1 cellular context compared by ENCODE assay signal in genomic region chr1:39167632-39168209, GRCh38.
TF ChIP-seq lines count a peak whose summit lies in the region.

No MANE protein-coding gene starts in this region.

TF ChIP-seq in K562, 482 proteins besides CTCF, POLR2A, EP300 and RAD21 (continued from another document and continues in another):
- TF ChIP-seq ZNF239 (CRISPR knock-in tag; IDR thresholded peaks at IDR 0.05) (peak; percentile 51; the same call in 1 of the 2 replicates), MAZ (CRISPR knock-in tag; conservative IDR thresholded peaks at IDR 0.05 in 1 of 2, IDR thresholded peaks at IDR 0.05 in 1 of 2) (peak; percentile 54 to 58; a peak in 2 of 4 replicates), RNF219 (CRISPR knock-in tag; IDR thresholded peaks at IDR 0.05) (no peak), SREBF2 (CRISPR knock-in tag; IDR thresholded peaks at IDR 0.05) (no peak), HMG20A (CRISPR knock-in tag; conservative IDR thresholded peaks at IDR 0.05) (no peak), ZNF551 (CRISPR knock-in tag; IDR thresholded peaks at IDR 0.05) (no peak), LARP7 (IDR thresholded peaks at IDR 0.05) (no peak; the same call in 1 of the 2 replicates), POLR2B (IDR thresholded peaks at IDR 0.05; ENCODE audit: low read depth, partially characterized antibody) (peak; percentile 21), TCF3 (CRISPR knock-in tag; IDR thresholded peaks at IDR 0.05) (peak; percentile 98), PRDM10 (IDR thresholded peaks at IDR 0.05; ENCODE audit: partially characterized antibody) (peak; percentile 87), KDM1A (IDR thresholded peaks at IDR 0.05) (peak; percentile 80 to 85), FOXA3 (CRISPR knock-in tag; conservative IDR thresholded peaks at IDR 0.05 in 1 of 2, IDR thresholded peaks at IDR 0.05 in 1 of 2) (0 out of 4 replicates have a peak, but pooled peaks of 1 of the 2 experiments have one; percentile 25), THAP12 (CRISPR knock-in tag; IDR thresholded peaks at IDR 0.05) (no peak), ZNF707 (CRISPR knock-in tag; conservative IDR thresholded peaks at IDR 0.05) (0 out of 2 replicates have a peak, but pooled peaks have one; percentile 27), RAD51 (IDR thresholded peaks at IDR 0.05; ENCODE audit: borderline replicate concordance, low read depth) (peak; percentile 95), SNIP1 (IDR thresholded peaks at IDR 0.05; ENCODE audit: low read depth) (no peak), FIP1L1 (IDR thresholded peaks at IDR 0.05; ENCODE audit: low read depth, low read length, poor library complexity, severe bottlenecking) (no peak), THRAP3 (IDR thresholded peaks at IDR 0.05; ENCODE audit: borderline replicate concordance) (no peak), ATF7 (IDR thresholded peaks at IDR 0.05) (peak; percentile 82), IRF9 (tag; IDR thresholded peaks at IDR 0.05) (peak; percentile 92), EP400 (IDR thresholded peaks at IDR 0.05) (peak; percentile 73), ZNF449 (CRISPR knock-in tag; IDR thresholded peaks at IDR 0.05) (no peak), HDGF (IDR thresholded peaks at IDR 0.05) (no peak; the same call in 1 of the 2 replicates), ZNF408 (CRISPR knock-in tag; IDR thresholded peaks at IDR 0.05; ENCODE audit: low read depth) (no peak), ZNF780A (CRISPR knock-in tag; IDR thresholded peaks at IDR 0.05) (no peak), U2AF1 (optimal IDR thresholded peaks at IDR 0.05; ENCODE audit: low read depth, low read length) (no peak), IFI16 (CRISPR knock-in tag; IDR thresholded peaks at IDR 0.05) (no peak), HDAC3 (IDR thresholded peaks at IDR 0.05; ENCODE audit: borderline replicate concordance, partially characterized antibody) (peak; percentile 92), ZNF639 (CRISPR knock-in tag; conservative IDR thresholded peaks at IDR 0.05 in 1 of 2, IDR thresholded peaks at IDR 0.05 in 1 of 2) (peak in 1 of 2 experiments; percentile 84; a peak in 2 of 4 replicates), ZNF143 (CRISPR knock-in tag; IDR thresholded peaks at IDR 0.05) (no peak), KLF6 (CRISPR knock-in tag; IDR thresholded peaks at IDR 0.05; ENCODE audit: borderline replicate concordance) (0 out of 2 replicates have a peak, but pooled peaks have one; percentile 24), MAFG (tag; conservative IDR thresholded peaks at IDR 0.05) (no peak), NRF1 (conservative IDR thresholded peaks at IDR 0.05 in 1 of 2, IDR thresholded peaks at IDR 0.05 in 1 of 2) (peak; percentile 23 to 29; a peak in 2 of 4 replicates), TCF15 (CRISPR knock-in tag; IDR thresholded peaks at IDR 0.05) (no peak), ZNF668 (CRISPR knock-in tag; IDR thresholded peaks at IDR 0.05) (no peak), SAFB2 (IDR thresholded peaks at IDR 0.05; ENCODE audit: borderline replicate concordance, low read depth, low read length, severe bottlenecking) (no peak), XRCC5 (IDR thresholded peaks at IDR 0.05; ENCODE audit: low read depth, low read length) (peak; percentile 48; the same call in 1 of the 2 replicates), CHAMP1 (IDR thresholded peaks at IDR 0.05) (peak; percentile 82; the same call in 1 of the 2 replicates), BCL6 (CRISPR knock-in tag; IDR thresholded peaks at IDR 0.05) (peak; percentile 37; the same call in 1 of the 2 replicates), HDAC2 (IDR thresholded peaks at IDR 0.05) (peak; percentile 92), MYC (IDR thresholded peaks at IDR 0.05; ENCODE audit: low read depth, low read length) (peak; percentile 91), MYC (CRISPR knock-in tag; IDR thresholded peaks at IDR 0.05; ENCODE audit: borderline replicate concordance, low read depth) (no peak), STAT6 (CRISPR knock-in tag; IDR thresholded peaks at IDR 0.05) (no peak), CGGBP1 (CRISPR knock-in tag; IDR thresholded peaks at IDR 0.05) (no peak), ASH1L (IDR thresholded peaks at IDR 0.05; ENCODE audit: borderline replicate concordance, low read depth, partially characterized antibody) (no peak), ZNF316 (IDR thresholded peaks at IDR 0.05) (no peak), ELF1 (tag; IDR thresholded peaks at IDR 0.05) (peak; percentile 71), ELF2 (CRISPR knock-in tag; IDR thresholded peaks at IDR 0.05) (no peak)
